Comparison of ENCODE assay signal across 28 cellular contexts in genomic region chr22:11598492-11599440, GRCh38.
"Had no signal": no experiment of that assay in that cellular context is flagged by ENCODE, and none has a peak within 500 bp of the region (broad histone marks: within the 10 kb centered on the region; RNA-seq: fewer than 3 reads in every experiment).

No MANE protein-coding gene starts in this region.

- ATAC-seq: activated T-cell treated with anti-CD3 and anti-CD28 coated beads, Interleukin-2, amount 50 U/mL, for 4 hours; effector memory CD8-positive, alpha-beta T cell; gastrocnemius medialis; left colon; naive thymus-derived CD4-positive, alpha-beta T cell; WTC11 had no signal

- H3K4me1 ChIP-seq: breast epithelium, colonic mucosa, esophagus squamous epithelium, gastrocnemius medialis, lower lobe of right lung, neural progenitor cell, prostate gland, thyroid gland had no signal

- FAIRE-seq: islet of Langerhans, urothelium cell line had no signal

- H3K9ac ChIP-seq: neural progenitor cell had no signal

- H2AFZ ChIP-seq: neural progenitor cell had no signal

- H3K27ac ChIP-seq: breast epithelium, colonic mucosa, dorsolateral prefrontal cortex, esophagus squamous epithelium, gastrocnemius medialis, lower lobe of right lung, neural progenitor cell, prostate gland, thyroid gland had no signal

- H3K9me3 ChIP-seq: gastrocnemius medialis, prostate gland, thyroid gland had no signal

- H3K36me3 ChIP-seq: breast epithelium, colonic mucosa, esophagus squamous epithelium, gastrocnemius medialis, lower lobe of right lung, neural progenitor cell, prostate gland, thyroid gland had no signal

- H3K4me2 ChIP-seq: neural progenitor cell had no signal

- H3K27me3 ChIP-seq: breast epithelium, colonic mucosa, esophagus squamous epithelium, gastrocnemius medialis, neural progenitor cell, thyroid gland had no signal

- DNase-seq: activated CD8-positive, alpha-beta memory T cell treated with anti-CD3 and anti-CD28 coated beads for 24 hours; activated CD8-positive, alpha-beta memory T cell treated with anti-CD3 and anti-CD28 coated beads, Interleukin-2, amount 50 U/mL, for 48 hours; activated effector memory CD4-positive, alpha-beta T cell treated with Interleukin-2 at 50 U/mL for 16 hours; activated naive CD4-positive, alpha-beta T cell treated with anti-CD3 and anti-CD28 coated beads for 36 hours; activated naive CD8-positive, alpha-beta T cell treated with anti-CD3 and anti-CD28 coated beads, Interleukin-2, amount 10 ng/mL, durations not matched to agents 7 days and 5 days; activated T-cell treated with anti-CD3 and anti-CD28 coated beads, Interleukin-2, amount 50 U/mL, for 4 hours; amniotic stem cell; colonic mucosa; dorsolateral prefrontal cortex; effector memory CD8-positive, alpha-beta T cell; esophagus squamous epithelium; gastrocnemius medialis; head of caudate nucleus; hypothalamus; left colon; lower lobe of right lung; mesendoderm; naive thymus-derived CD4-positive, alpha-beta T cell; stimulated activated CD4-positive, alpha-beta T cell treated with anti-CD3 and anti-CD28 coated beads, Interleukin-4, amount 100 ng/mL, for 24 hours; substantia nigra; T-helper 9 cell; thyroid gland had no signal

- H3K4me3 ChIP-seq: breast epithelium, colonic mucosa, dorsolateral prefrontal cortex, esophagus squamous epithelium, gastrocnemius medialis, lower lobe of right lung, neural progenitor cell, prostate gland, thyroid gland had no signal
